ENCODE assay signal across 15 cellular contexts in the genomic region with DNA sequence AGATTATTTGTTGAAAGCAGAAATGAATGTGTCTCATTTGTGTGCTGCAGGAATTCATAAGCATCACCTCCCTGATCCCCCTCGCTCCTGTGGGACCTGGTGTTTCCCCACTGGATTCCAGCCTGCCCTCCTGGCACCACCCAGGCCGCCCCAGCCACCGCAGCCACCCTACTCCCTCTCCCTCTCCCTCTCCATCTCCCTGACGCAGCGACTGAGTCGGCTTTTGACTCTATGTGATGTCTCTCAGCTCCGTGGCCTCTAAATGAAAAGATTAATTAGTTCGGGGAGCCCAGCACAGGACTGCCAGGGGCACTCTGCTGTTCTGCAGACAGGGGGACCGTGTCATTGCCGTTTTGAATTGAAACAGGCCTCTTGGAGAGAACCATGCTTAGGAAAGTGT.
DNase-seq lines count a peak whose midpoint lies in the region; ATAC-seq and TF ChIP-seq lines count a peak whose summit lies in the region.
"Had no signal": no experiment of that assay in that cellular context is flagged by ENCODE, and none has a peak within 500 bp of the region (broad histone marks: within the 10 kb centered on the region; RNA-seq: fewer than 3 reads in every experiment).

No MANE protein-coding gene starts in this region.

- H3K36me3 Mint-ChIP-seq in glutamatergic neuron (ENCODE audit: unreplicated experiment), result no peaks in the 10 kb centered on the region
- H3K36me3 Mint-ChIP-seq: CD8-positive, alpha-beta T cell had no signal

- H3K27me3 Mint-ChIP-seq in glutamatergic neuron (ENCODE audit: unreplicated experiment), result peaks cover 7% of the 10 kb centered on the region

- no peaks in the 10 kb centered on the region for H3K9me3 Mint-ChIP-seq in glutamatergic neuron (ENCODE audit: unreplicated experiment)
- H3K9me3 Mint-ChIP-seq: CD8-positive, alpha-beta T cell had no signal

- no peak overlapping the region for H3K4ac ChIP-seq in mesendoderm (ENCODE audit: low read depth, low read length)

- no peak overlapping the region for H3K27ac Mint-ChIP-seq in glutamatergic neuron (ENCODE audit: unreplicated experiment)
- H3K27ac Mint-ChIP-seq: CD8-positive, alpha-beta T cell had no signal

- H3K4me3 ChIP-seq in H7 (ENCODE audit: insufficient read depth, low read depth, low read length) (no peak overlapping the region), mesendoderm (ENCODE audit: low read length) (no peak overlapping the region)
- H3K4me3 ChIP-seq: GM23248, K562, PC-9 had no signal

- H3K4me1 ChIP-seq in mesendoderm (ENCODE audit: control insufficient read depth, low read depth, low read length), result no peaks in the 10 kb centered on the region

- no peak overlapping the region for H2BK120ac ChIP-seq in mesendoderm (ENCODE audit: low read depth, low read length)

- H2AK5ac ChIP-seq in mesendoderm (ENCODE audit: low read length), result no peak overlapping the region

- peak overlapping the region; percentile 20 for H3K4me3 Mint-ChIP-seq in glutamatergic neuron (ENCODE audit: unreplicated experiment)
- H3K4me3 Mint-ChIP-seq: CD8-positive, alpha-beta T cell had no signal

- H3K79me1 ChIP-seq in mesendoderm (ENCODE audit: low read length), result no peaks in the 10 kb centered on the region

- no peak overlapping the region for H2BK5ac ChIP-seq in mesendoderm (ENCODE audit: low read length)

- DNase-seq in activated CD8-positive, alpha-beta memory T cell treated with anti-CD3 and anti-CD28 coated beads for 24 hours, result peak; percentile 37
- DNase-seq in activated CD8-positive, alpha-beta memory T cell treated with anti-CD3 and anti-CD28 coated beads, Interleukin-2, amount 50 U/mL, for 48 hours, result no peak
- peak; percentile 28 for DNase-seq in H7
- no peak for DNase-seq in glutamatergic neuron
- peak; percentile 39 for DNase-seq in sciatic nerve (ENCODE audit: low spot score)
- DNase-seq in T-helper 2 cell, result no peak
- no peak for DNase-seq in mesendoderm
- DNase-seq in ACHN, result no peak
- DNase-seq: GF-D8, GM23248, NCI-H1048, NCI-H748 treated with DMSO at 0.1 percent for 48 hours, PC-9 had no signal

- H3K23ac ChIP-seq in mesendoderm (ENCODE audit: low read length), result no peak overlapping the region

- H3K9ac ChIP-seq in mesendoderm (ENCODE audit: low read length), result no peak overlapping the region
- H3K9ac ChIP-seq: GM23248 had no signal

- ATAC-seq in sciatic nerve, result no peak
- ATAC-seq: CD8-positive, alpha-beta T cell; K562 had no signal

- intact Hi-C loops in sciatic nerve (cut with DNase I), result no loop called here

- H3K27ac ChIP-seq in mesendoderm (ENCODE audit: low read depth, low read length), result no peak overlapping the region
- H3K27ac ChIP-seq: GM23248, PC-9 had no signal

- H4K5ac ChIP-seq in mesendoderm (ENCODE audit: low read length), result no peak overlapping the region

- H3K4me1 Mint-ChIP-seq in glutamatergic neuron (ENCODE audit: low read depth, unreplicated experiment), result peaks cover 9% of the 10 kb centered on the region

- H4K8ac ChIP-seq in mesendoderm (ENCODE audit: low read depth, low read length), result no peak overlapping the region

- no peak overlapping the region for H3K56ac ChIP-seq in mesendoderm (ENCODE audit: low read length)

- TF ChIP-seq CTCF in glutamatergic neuron (IDR thresholded peaks at IDR 0.05; ENCODE audit: partially characterized antibody, unreplicated experiment), result no peak

- H3K27me3 ChIP-seq in H7 (ENCODE audit: control insufficient read depth, insufficient read depth, low read length), result no peaks in the 10 kb centered on the region
- no peaks in the 10 kb centered on the region for H3K27me3 ChIP-seq in mesendoderm (ENCODE audit: insufficient read depth, low read length, poor library complexity)

- H2BK15ac ChIP-seq in mesendoderm (replicated peaks; ENCODE audit: low read depth), result no peak overlapping the region

- in situ Hi-C loops in ACHN (cut with HindIII; ENCODE audit: low pct_ligation_motif_present, low pct_unique_long_range_greater_than_20kb, low sequenced_read_pairs), result no loop called here

- no peaks in the 10 kb centered on the region for H3K79me2 ChIP-seq in mesendoderm (ENCODE audit: control insufficient read depth, insufficient read depth, low read length)

- no peak overlapping the region for H3K4me2 ChIP-seq in mesendoderm (ENCODE audit: low read length)
- H3K4me2 ChIP-seq: PC-9 had no signal

- H3K36me3 ChIP-seq in H7 (replicated peaks; ENCODE audit: control insufficient read depth, insufficient read depth, low read length) (no peaks in the 10 kb centered on the region), mesendoderm (ENCODE audit: control insufficient read depth, insufficient read depth, low read length) (no peaks in the 10 kb centered on the region)

- no CpG with 5 or more reads among the region's 10 CpGs for WGBS in mesendoderm (ENCODE audit: extremely low coverage, insufficient coverage, low lambda C conversion rate)

- no peak overlapping the region for H3K18ac ChIP-seq in mesendoderm (ENCODE audit: low read length)

Comparison
In these comparisons a context has a peak if more than half of its experiments do, and no peak if none do; other contexts are left out.
1. DNase-seq: peak in activated CD8-positive, alpha-beta memory T cell treated with anti-CD3 and anti-CD28 coated beads for 24 hours (single experiment), H7 (single experiment) and sciatic nerve (single experiment); none in activated CD8-positive, alpha-beta memory T cell treated with anti-CD3 and anti-CD28 coated beads, Interleukin-2, amount 50 U/mL, for 48 hours (single experiment), glutamatergic neuron (single experiment), T-helper 2 cell (0 of 5), mesendoderm (single experiment) and ACHN (single experiment).